10 cellular contexts compared by ENCODE assay signal in genomic region chr6:158290040-158290439, GRCh38. TPM values are rescaled to one million over a fixed set of nuclear protein-coding genes. Genes with fewer than 3 reads are reported as not detected.
DNase-seq lines count a peak whose midpoint lies in the region; ATAC-seq and TF ChIP-seq lines count a peak whose summit lies in the region.
"Had no signal": no experiment of that assay in that cellular context is flagged by ENCODE, and none has a peak within 500 bp of the region (broad histone marks: within the 10 kb centered on the region; RNA-seq: fewer than 3 reads in every experiment).

No MANE protein-coding gene starts in this region.

- CTCF ChIA-PET in CD4-positive, alpha-beta memory T cell (lab: Charles Lee; ENCODE audit: partially characterized antibody) = interaction anchor here (0.7 to 1.2 kb wide), 3 partner anchors 9 to 113 kb away, joined by 3 read pairs; no protein-coding TSS in a partner anchor
- CTCF ChIA-PET in activated B cell treated with CpG ODN at 0.5 μM for 24 hours (lab: Charles Lee) = interaction anchor here (1.8 kb wide), 1 partner anchor 69 kb away, joined by 5 read pairs; no protein-coding TSS in a partner anchor

- ATAC-seq in GM19328 (IDR thresholded peaks at IDR 0.05; ENCODE audit: unreplicated experiment) (peak; percentile 53), HG02981 (IDR thresholded peaks at IDR 0.05; ENCODE audit: unreplicated experiment) (peak; percentile 56), activated B cell treated with CpG ODN at 0.5 μM for 24 hours (ENCODE audit: low read depth) (peak; percentile 74), Right ventricle myocardium inferior (no peak)
- ATAC-seq: gastroesophageal sphincter had no signal

- H3K36me3 Mint-ChIP-seq in CD4-positive, alpha-beta memory T cell = peaks cover 4 to 13% of the 10 kb centered on the region in 2 donors
- H3K36me3 Mint-ChIP-seq in activated B cell treated with CpG ODN at 0.5 μM for 24 hours (ENCODE audit: low read depth) = peaks cover 9% of the 10 kb centered on the region
- H3K36me3 Mint-ChIP-seq in mesothelial cell of epicardium = peaks cover 24% of the 10 kb centered on the region

- no peak for TF ChIP-seq CTCF in activated B cell treated with CpG ODN at 0.5 μM for 24 hours (IDR thresholded peaks at IDR 0.05)
- TF ChIP-seq CTCF in mesothelial cell of epicardium (IDR thresholded peaks at IDR 0.05; ENCODE audit: unreplicated experiment) = no peak

- peak overlapping the region; percentile 75 to 92 (median 86) for H3K4me3 Mint-ChIP-seq in CD4-positive, alpha-beta memory T cell
- H3K4me3 Mint-ChIP-seq in activated B cell treated with CpG ODN at 0.5 μM for 24 hours (peak overlapping the region; percentile 81), mesothelial cell of epicardium (no peak overlapping the region)
- H3K4me3 Mint-ChIP-seq: H9 had no signal

- intact Hi-C loops in CD4-positive, alpha-beta memory T cell (cut with micrococcal nuclease) = loop anchor here (2.0 kb wide), 1 partner anchor 57 kb away; no protein-coding TSS in a partner anchor
- intact Hi-C loops in activated B cell treated with CpG ODN at 0.5 μM for 24 hours (cut with micrococcal nuclease) = loop anchor here (1.0 to 2.0 kb wide), 4 partner anchors 19 to 97 kb away; no protein-coding TSS in a partner anchor
- intact Hi-C loops in Right ventricle myocardium inferior (cut with DNase I) = no loop called here

- no peaks in the 10 kb centered on the region for H3K9me3 ChIP-seq in CD4-positive, alpha-beta memory T cell (ENCODE audit: control insufficient read depth in 1 of 2, low read length in 2 of 2)
- H3K9me3 ChIP-seq: gastroesophageal sphincter had no signal

- peaks cover 50% of the 10 kb centered on the region for H3K4me1 ChIP-seq in CD4-positive, alpha-beta memory T cell (ENCODE audit: insufficient read depth, low read length)

- peak in 4 of 5 donors; percentile 18 to 32 (median 24) for DNase-seq in CD4-positive, alpha-beta memory T cell
- DNase-seq in activated B cell treated with CpG ODN at 0.5 μM for 24 hours (no peak), NCI-H446 (lab: John Stamatoyannopoulos, UW) (no peak), Right ventricle myocardium inferior (ENCODE audit: missing footprints) (no peak), mesothelial cell of epicardium (ENCODE audit: low spot score in 2 of 2, unreplicated experiment in 2 of 2) (no peak)
- no peak for DNase-seq in stimulated activated CD4-positive, alpha-beta T cell treated with anti-CD3 and anti-CD28 coated beads, Interleukin-4, amount 100 ng/mL, for 4 hours
- DNase-seq: H9 had no signal

- peaks cover 39 to 61% (median 48%) of the 10 kb centered on the region in 4 donors for H3K4me1 Mint-ChIP-seq in CD4-positive, alpha-beta memory T cell
- H3K4me1 Mint-ChIP-seq in activated B cell treated with CpG ODN at 0.5 μM for 24 hours (peaks cover 68% of the 10 kb centered on the region), mesothelial cell of epicardium (peaks cover 8% of the 10 kb centered on the region)

- H3K36me3 ChIP-seq in CD4-positive, alpha-beta memory T cell (ENCODE audit: insufficient read depth, low read length) = no peaks in the 10 kb centered on the region
- H3K36me3 ChIP-seq: gastroesophageal sphincter had no signal

- H3K9me3 Mint-ChIP-seq in CD4-positive, alpha-beta memory T cell = no peaks in the 10 kb centered on the region
- H3K9me3 Mint-ChIP-seq in activated B cell treated with CpG ODN at 0.5 μM for 24 hours (no peaks in the 10 kb centered on the region), mesothelial cell of epicardium (peaks cover 13% of the 10 kb centered on the region)

- peak overlapping the region; percentile 23 to 46 for H3K4me3 ChIP-seq in CD4-positive, alpha-beta memory T cell (ENCODE audit: low read length in 2 of 2)
- H3K4me3 ChIP-seq: gastroesophageal sphincter had no signal

- POLR2A ChIA-PET in CD4-positive, alpha-beta memory T cell (lab: Charles Lee; ENCODE audit: partially characterized antibody) = interaction anchor here (0.6 to 1.8 kb wide), 4 partner anchors 19 to 102 kb away, joined by 3 to 6 read pairs (median 4); no protein-coding TSS in a partner anchor
- POLR2A ChIA-PET in activated B cell treated with CpG ODN at 0.5 μM for 24 hours (lab: Charles Lee) = interaction anchor here (1.4 to 1.5 kb wide), 2 partner anchors 46 to 76 kb away, joined by 3 read pairs; no protein-coding TSS in a partner anchor

- H3K27ac ChIP-seq in CD4-positive, alpha-beta memory T cell (ENCODE audit: low read depth, low read length) = peak overlapping the region; percentile 41
- H3K27ac ChIP-seq: gastroesophageal sphincter had no signal

- no peaks in the 10 kb centered on the region for H3K27me3 Mint-ChIP-seq in CD4-positive, alpha-beta memory T cell
- no peaks in the 10 kb centered on the region for H3K27me3 Mint-ChIP-seq in activated B cell treated with CpG ODN at 0.5 μM for 24 hours
- no peaks in the 10 kb centered on the region for H3K27me3 Mint-ChIP-seq in mesothelial cell of epicardium (ENCODE audit: low read depth)

- no peaks in the 10 kb centered on the region for H3K27me3 ChIP-seq in CD4-positive, alpha-beta memory T cell (ENCODE audit: insufficient read depth, low read length)
- H3K27me3 ChIP-seq: gastroesophageal sphincter had no signal

- peak overlapping the region; percentile 87 to 96 (median 95) for H3K27ac Mint-ChIP-seq in CD4-positive, alpha-beta memory T cell
- H3K27ac Mint-ChIP-seq in activated B cell treated with CpG ODN at 0.5 μM for 24 hours (peak overlapping the region; percentile 94), mesothelial cell of epicardium (no peak overlapping the region)

RNA-seq across cellular contexts. Expression of gene TULP4, which starts 22.2 kb away (rescaled TPM):
- total RNA-seq in CD4-positive, alpha-beta memory T cell = 10 to 100 TPM; 85.9 to 94.1 TPM
- 10 to 100 TPM; 14.8 to 41.2 TPM for polyA plus RNA-seq in CD4-positive, alpha-beta memory T cell
- total RNA-seq in activated B cell treated with CpG ODN at 0.5 μM for 24 hours (52.7 and 63.0 TPM in 2 replicates), Right ventricle myocardium inferior (94.9 TPM), mesothelial cell of epicardium (133 to 137 TPM (median 135 TPM) in 3 replicates)

Comparison
In these comparisons a context has a peak if more than half of its experiments do, and no peak if none do; other contexts are left out.
1. DNase-seq: peak in CD4-positive, alpha-beta memory T cell (4 of 5); none in activated B cell treated with CpG ODN at 0.5 μM for 24 hours (single experiment), NCI-H446 (0 of 2), Right ventricle myocardium inferior (single experiment), mesothelial cell of epicardium (0 of 2) and stimulated activated CD4-positive, alpha-beta T cell treated with anti-CD3 and anti-CD28 coated beads, Interleukin-4, amount 100 ng/mL, for 4 hours (0 of 2).